ENCODE assay signal across 9 cellular contexts in genomic region chr10:79608505-79609375, GRCh38.
DNase-seq lines count a peak whose midpoint lies in the region; ATAC-seq and TF ChIP-seq lines count a peak whose summit lies in the region.
"Had no signal": no experiment of that assay in that cellular context is flagged by ENCODE, and none has a peak within 500 bp of the region (broad histone marks: within the 10 kb centered on the region; RNA-seq: fewer than 3 reads in every experiment).

No MANE protein-coding gene starts in this region.

- ATAC-seq in HG03565 (IDR thresholded peaks at IDR 0.05; ENCODE audit: unreplicated experiment) (peak; percentile 43), HG03196 (IDR thresholded peaks at IDR 0.05; ENCODE audit: unreplicated experiment) (no peak)

- DNase-seq in DMS 273 (lab: John Stamatoyannopoulos, UW; ENCODE audit: unreplicated experiment) (peak; percentile 73), DMS 273 treated with DMSO at 0.1 percent for 48 hours (lab: John Stamatoyannopoulos, UW) (no peak), WERI-Rb-1 (peak; percentile 67), fibroblast of mammary gland (ENCODE audit: low read depth) (peak; percentile 31), retinal pigment epithelial cell (ENCODE audit: low read depth) (no peak), SKM-1 treated with dmso at 0.1 percent for 144 hours (lab: John Stamatoyannopoulos, UW; ENCODE audit: unreplicated experiment) (no peak)
- DNase-seq: activated B cell treated with CpG ODN at 0.5 μM for 24 hours had no signal

- H3K4me3 ChIP-seq in WERI-Rb-1 (ENCODE audit: low read depth, low read length) (no peak overlapping the region), fibroblast of mammary gland (ENCODE audit: control insufficient read depth, low read depth, low read length) (no peak overlapping the region), retinal pigment epithelial cell (ENCODE audit: low read length) (no peak overlapping the region)

- H3K36me3 ChIP-seq in WERI-Rb-1 = no peaks in the 10 kb centered on the region

- H3K27me3 ChIP-seq in WERI-Rb-1 (ENCODE audit: insufficient read depth, low read depth, severe bottlenecking) = no peaks in the 10 kb centered on the region

- H3K27ac ChIP-seq in WERI-Rb-1 = no peak overlapping the region

- H3K9me3 ChIP-seq in WERI-Rb-1 (ENCODE audit: severe bottlenecking) = no peaks in the 10 kb centered on the region

- TF ChIP-seq CTCF in WERI-Rb-1 (IDR thresholded peaks at IDR 0.05; ENCODE audit: low read depth, low read length) (peak; percentile 94), fibroblast of mammary gland (conservative IDR thresholded peaks at IDR 0.05; ENCODE audit: control insufficient read depth, insufficient read depth, low read depth, low read length) (peak; percentile 64), retinal pigment epithelial cell (conservative IDR thresholded peaks at IDR 0.05; ENCODE audit: low read depth, low read length) (peak; percentile 78)

Comparison
In these comparisons a context has a peak if more than half of its experiments do, and no peak if none do; other contexts are left out.
1. DNase-seq: peak in DMS 273 (single experiment), WERI-Rb-1 (single experiment) and fibroblast of mammary gland (single experiment); none in DMS 273 treated with DMSO at 0.1 percent for 48 hours (single experiment), retinal pigment epithelial cell (single experiment) and SKM-1 treated with dmso at 0.1 percent for 144 hours (single experiment).
2. Peak in every context shown above with its lines, with median percentiles within 50 percentile points of each other: CTCF ChIP-seq.